26 cellular contexts compared by ENCODE assay signal in the genomic region with DNA sequence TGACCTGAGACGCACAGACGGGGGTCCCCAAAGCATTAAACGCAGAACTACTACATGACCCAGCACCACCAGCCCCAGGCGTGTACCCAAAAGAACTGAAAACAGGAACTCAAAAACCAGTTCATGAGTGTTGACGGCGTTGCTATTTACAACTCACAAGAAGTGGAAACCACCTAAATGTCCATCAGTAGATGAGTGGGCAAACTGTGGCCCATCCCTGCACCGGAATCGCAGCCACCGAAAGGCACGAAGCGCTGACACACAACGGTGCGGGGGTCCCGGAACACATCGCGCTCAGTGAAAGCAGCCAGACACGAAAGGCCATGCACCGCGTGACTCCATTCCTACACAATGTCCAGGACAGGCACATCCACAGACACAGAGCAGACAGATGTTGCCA.
"Had no signal": no experiment of that assay in that cellular context is flagged by ENCODE, and none has a peak within 500 bp of the region (broad histone marks: within the 10 kb centered on the region; RNA-seq: fewer than 3 reads in every experiment).

No MANE protein-coding gene starts in this region.

- H3K9me3 Mint-ChIP-seq: activated CD4-positive, alpha-beta memory T cell treated with anti-CD3 and anti-CD28 coated beads, Interleukin-2, amount 10 ng/mL, durations not matched to agents 7 days and 5 days; activated T-cell treated with anti-CD3 and anti-CD28 coated beads, Interleukin-2, amount 50 U/mL, for 72 hours; activated T-helper 2 cell treated with anti-CD3 and anti-CD28 coated beads, Interferon-gamma antibody, Interleukin-2, Interleukin-4, amounts not matched to agents 10 μg/mL and 5 μg/mL and 100 μg/mL, durations not matched to agents 14 hours and 24 hours and 36 hours; T-cell had no signal

- H3K4me1 Mint-ChIP-seq: activated CD4-positive, alpha-beta memory T cell treated with anti-CD3 and anti-CD28 coated beads, Interleukin-2, amount 10 ng/mL, durations not matched to agents 7 days and 5 days; activated CD4-positive, alpha-beta T cell treated with anti-CD3 and anti-CD28 coated beads for 36 hours; T-cell had no signal

- DNase-seq: activated CD4-positive, alpha-beta memory T cell treated with anti-CD3 and anti-CD28 coated beads, Interleukin-2, amount 10 ng/mL, durations not matched to agents 7 days and 5 days; activated CD4-positive, alpha-beta T cell treated with anti-CD3 and anti-CD28 coated beads for 36 hours; activated CD4-positive, alpha-beta T cell treated with anti-CD3 and anti-CD28 coated beads, Interleukin-2, amount 50 U/mL, for 1 hour; activated CD8-positive, alpha-beta memory T cell treated with anti-CD3 and anti-CD28 coated beads, Interleukin-2, amount 50 U/mL, for 4 hours; activated gamma-delta T cell treated with Interleukin-2 at 50 U/mL for 16 hours; activated naive CD4-positive, alpha-beta T cell treated with anti-CD3 and anti-CD28 coated beads, Interleukin-2, amount 50 U/mL, for 16 hours; activated T-cell treated with anti-CD3 and anti-CD28 coated beads, Interleukin-2, amount 50 U/mL, for 72 hours; aorta; body of pancreas; central memory CD4-positive, alpha-beta T cell; MG63; NCI-H1105; NCI-H1436; NCI-H1694 treated with DMSO at 0.1 percent for 48 hours; NCI-H2029 treated with DMSO at 0.1 percent for 48 hours; NCI-H345; NCI-H510A; NCI-H526 treated with DMSO at 0.1 percent for 48 hours; NCI-H82; RPMI8226; T-cell; T-helper 2 cell; T1000 had no signal

- ATAC-seq: activated CD4-positive, alpha-beta T cell treated with anti-CD3 and anti-CD28 coated beads for 36 hours; activated T-cell treated with anti-CD3 and anti-CD28 coated beads, Interleukin-2, amount 50 U/mL, for 72 hours; body of pancreas; Right ventricle myocardium inferior; T-cell had no signal

- H3K27ac Mint-ChIP-seq: activated CD4-positive, alpha-beta memory T cell treated with anti-CD3 and anti-CD28 coated beads, Interleukin-2, amount 10 ng/mL, durations not matched to agents 7 days and 5 days; activated CD4-positive, alpha-beta T cell treated with anti-CD3 and anti-CD28 coated beads for 36 hours; activated T-cell treated with anti-CD3 and anti-CD28 coated beads, Interleukin-2, amount 50 U/mL, for 72 hours; activated T-helper 2 cell treated with anti-CD3 and anti-CD28 coated beads, Interferon-gamma antibody, Interleukin-2, Interleukin-4, amounts not matched to agents 10 μg/mL and 5 μg/mL and 100 μg/mL, durations not matched to agents 14 hours and 24 hours and 36 hours; T-cell had no signal

- H3K4me3 ChIP-seq: body of pancreas, MG63, SK-N-MC had no signal

- H3K27me3 Mint-ChIP-seq: activated CD4-positive, alpha-beta memory T cell treated with anti-CD3 and anti-CD28 coated beads, Interleukin-2, amount 10 ng/mL, durations not matched to agents 7 days and 5 days; activated CD4-positive, alpha-beta T cell treated with anti-CD3 and anti-CD28 coated beads for 36 hours had no signal

- H3K4me3 Mint-ChIP-seq: activated CD4-positive, alpha-beta memory T cell treated with anti-CD3 and anti-CD28 coated beads, Interleukin-2, amount 10 ng/mL, durations not matched to agents 7 days and 5 days; activated CD4-positive, alpha-beta T cell treated with anti-CD3 and anti-CD28 coated beads for 36 hours; activated T-cell treated with anti-CD3 and anti-CD28 coated beads, Interleukin-2, amount 50 U/mL, for 72 hours; T-cell had no signal

- H3K36me3 Mint-ChIP-seq: T-cell had no signal
